In genomic region chr3:179603831-179604230, GRCh38 we compare ENCODE assay signal across 8 cellular contexts. TPM values are rescaled to one million over a fixed set of nuclear protein-coding genes. Genes with fewer than 3 reads are reported as not detected.
A peak's percentile ranks its signal among the peaks of the same experiment; 100 is the strongest.
DNase-seq lines count a peak whose midpoint lies in the region; ATAC-seq lines count a peak whose summit lies in the region.

No MANE protein-coding gene starts in this region.

- DNase-seq in T-helper 1 cell (no peak), OCI-M2 (lab: John Stamatoyannopoulos, UW; ENCODE audit: unreplicated experiment) (no peak), NCI-H524 (lab: John Stamatoyannopoulos, UW) (no peak)
- no peak for DNase-seq in activated T-helper 1 cell treated with anti-CD3 and anti-CD28 coated beads, Interleukin-12 subunit alpha, Interleukin-12 subunit beta, Interleukin-2, Interleukin-4 antibody, amounts not matched to agents 30 ng/mL and 10 ng/mL and 1 ng/mL, durations not matched to agents 14 hours and 24 hours and 36 hours (ENCODE audit: low spot score)

- peak overlapping the region; percentile 82 for H3K9ac ChIP-seq in iPS-20b (ENCODE audit: low read depth, low read length)
- peak overlapping the region; percentile 51 to 99 (median 97) for H3K9ac ChIP-seq in subcutaneous abdominal adipose tissue (ENCODE audit: low read length in 5 of 5)

- H3K9me3 ChIP-seq in iPS-20b (ENCODE audit: insufficient read depth, low read depth, low read length), result no peaks in the 10 kb centered on the region
- H3K9me3 ChIP-seq in subcutaneous abdominal adipose tissue (ENCODE audit: control insufficient read depth in 5 of 5, low read length in 5 of 5), result no peaks in the 10 kb centered on the region

- peak overlapping the region; percentile 99 for H3K4me3 Mint-ChIP-seq in T-helper 1 cell treated with Interleukin-12 subunit alpha and Interleukin-12 subunit beta and Interleukin-4 antibody, amounts not matched to agents 30 μg/mL and 1 μg/mL, for 36 hours
- H3K4me3 Mint-ChIP-seq in activated T-helper 1 cell treated with anti-CD3 and anti-CD28 coated beads, Interleukin-12 subunit alpha, Interleukin-12 subunit beta, Interleukin-2, Interleukin-4 antibody, amounts not matched to agents 30 ng/mL and 10 ng/mL and 1 ng/mL, durations not matched to agents 14 hours and 24 hours and 36 hours, result peak overlapping the region; percentile 97

- H3K27me3 ChIP-seq in iPS-20b (ENCODE audit: insufficient read depth, low read length) (no peaks in the 10 kb centered on the region), subcutaneous abdominal adipose tissue (ENCODE audit: control insufficient read depth in 5 of 5, insufficient read depth in 4 of 5, low read length in 5 of 5) (no peaks in the 10 kb centered on the region)

- H3K27ac Mint-ChIP-seq in T-helper 1 cell treated with Interleukin-12 subunit alpha and Interleukin-12 subunit beta and Interleukin-4 antibody, amounts not matched to agents 30 μg/mL and 1 μg/mL, for 36 hours, result peak overlapping the region; percentile 99
- H3K27ac Mint-ChIP-seq in activated T-helper 1 cell treated with anti-CD3 and anti-CD28 coated beads, Interleukin-12 subunit alpha, Interleukin-12 subunit beta, Interleukin-2, Interleukin-4 antibody, amounts not matched to agents 30 ng/mL and 10 ng/mL and 1 ng/mL, durations not matched to agents 14 hours and 24 hours and 36 hours, result peak overlapping the region; percentile 99

- intact Hi-C loops in activated T-helper 1 cell treated with anti-CD3 and anti-CD28 coated beads, Interleukin-12 subunit alpha, Interleukin-12 subunit beta, Interleukin-2, Interleukin-4 antibody, amounts not matched to agents 30 ng/mL and 10 ng/mL and 1 ng/mL, durations not matched to agents 14 hours and 24 hours and 36 hours (cut with micrococcal nuclease), result loop anchor here (1.0 to 2.0 kb wide), 8 partner anchors 17 to 1308 kb away; partner anchors contain the start of genes FXR1, MFN1, PIK3CA and TTC14

- H3K27ac ChIP-seq in iPS-20b (ENCODE audit: low read length) (peak overlapping the region; percentile 13), subcutaneous abdominal adipose tissue (ENCODE audit: low read depth, low read length) (peak overlapping the region; percentile 95)

- H3K4me3 ChIP-seq in iPS-20b (ENCODE audit: low read length), result peak overlapping the region; percentile 80
- peak overlapping the region; percentile 98 to 100 (median 99) for H3K4me3 ChIP-seq in subcutaneous abdominal adipose tissue (ENCODE audit: low read depth in 1 of 5, low read length in 5 of 5)

- H3K27me3 Mint-ChIP-seq in T-helper 1 cell treated with Interleukin-12 subunit alpha and Interleukin-12 subunit beta and Interleukin-4 antibody, amounts not matched to agents 30 μg/mL and 1 μg/mL, for 36 hours (ENCODE audit: low read depth), result no peaks in the 10 kb centered on the region
- H3K27me3 Mint-ChIP-seq in activated T-helper 1 cell treated with anti-CD3 and anti-CD28 coated beads, Interleukin-12 subunit alpha, Interleukin-12 subunit beta, Interleukin-2, Interleukin-4 antibody, amounts not matched to agents 30 ng/mL and 10 ng/mL and 1 ng/mL, durations not matched to agents 14 hours and 24 hours and 36 hours (ENCODE audit: insufficient read depth), result no peaks in the 10 kb centered on the region

- peaks cover 48% of the 10 kb centered on the region for H3K36me3 ChIP-seq in iPS-20b (ENCODE audit: insufficient read depth, low read depth, low read length)
- H3K36me3 ChIP-seq in subcutaneous abdominal adipose tissue (ENCODE audit: control insufficient read depth in 5 of 5, insufficient read depth in 5 of 5, low read length in 5 of 5), result peaks cover 12 to 32% (median 28%) of the 10 kb centered on the region in 5 donors

- H3K4me1 Mint-ChIP-seq in T-helper 1 cell treated with Interleukin-12 subunit alpha and Interleukin-12 subunit beta and Interleukin-4 antibody, amounts not matched to agents 30 μg/mL and 1 μg/mL, for 36 hours (ENCODE audit: low read depth), result peaks cover 24% of the 10 kb centered on the region
- H3K4me1 Mint-ChIP-seq in activated T-helper 1 cell treated with anti-CD3 and anti-CD28 coated beads, Interleukin-12 subunit alpha, Interleukin-12 subunit beta, Interleukin-2, Interleukin-4 antibody, amounts not matched to agents 30 ng/mL and 10 ng/mL and 1 ng/mL, durations not matched to agents 14 hours and 24 hours and 36 hours (ENCODE audit: low read depth), result peaks cover 29% of the 10 kb centered on the region

- H3K9me3 Mint-ChIP-seq in T-helper 1 cell treated with Interleukin-12 subunit alpha and Interleukin-12 subunit beta and Interleukin-4 antibody, amounts not matched to agents 30 μg/mL and 1 μg/mL, for 36 hours, result no peaks in the 10 kb centered on the region
- no peaks in the 10 kb centered on the region for H3K9me3 Mint-ChIP-seq in activated T-helper 1 cell treated with anti-CD3 and anti-CD28 coated beads, Interleukin-12 subunit alpha, Interleukin-12 subunit beta, Interleukin-2, Interleukin-4 antibody, amounts not matched to agents 30 ng/mL and 10 ng/mL and 1 ng/mL, durations not matched to agents 14 hours and 24 hours and 36 hours

- peaks cover 21% of the 10 kb centered on the region for H3K36me3 Mint-ChIP-seq in T-helper 1 cell treated with Interleukin-12 subunit alpha and Interleukin-12 subunit beta and Interleukin-4 antibody, amounts not matched to agents 30 μg/mL and 1 μg/mL, for 36 hours (ENCODE audit: low read depth)
- peaks cover 23% of the 10 kb centered on the region for H3K36me3 Mint-ChIP-seq in activated T-helper 1 cell treated with anti-CD3 and anti-CD28 coated beads, Interleukin-12 subunit alpha, Interleukin-12 subunit beta, Interleukin-2, Interleukin-4 antibody, amounts not matched to agents 30 ng/mL and 10 ng/mL and 1 ng/mL, durations not matched to agents 14 hours and 24 hours and 36 hours (ENCODE audit: low read depth)

- no peaks in the 10 kb centered on the region for H3K4me1 ChIP-seq in iPS-20b (ENCODE audit: insufficient read depth, low read length)
- H3K4me1 ChIP-seq in subcutaneous abdominal adipose tissue (ENCODE audit: control insufficient read depth in 5 of 5, insufficient read depth in 5 of 5, low read length in 5 of 5), result peaks cover 1 to 31% (median 29%) of the 10 kb centered on the region in 5 donors

- ATAC-seq in HG02885 (IDR thresholded peaks at IDR 0.05; ENCODE audit: poor library complexity, unreplicated experiment), result no peak

RNA-seq across cellular contexts. Expression of gene MRPL47, which starts 0.6 kb away (rescaled TPM):
- 65.1 and 65.5 TPM in 2 replicates for total RNA-seq in activated T-helper 1 cell treated with anti-CD3 and anti-CD28 coated beads, Interleukin-12 subunit alpha, Interleukin-12 subunit beta, Interleukin-2, Interleukin-4 antibody, amounts not matched to agents 30 ng/mL and 10 ng/mL and 1 ng/mL, durations not matched to agents 14 hours and 24 hours and 36 hours

RNA-seq across cellular contexts. Expression of gene NDUFB5, which starts 0.8 kb away (rescaled TPM):
- 81.5 and 86.1 TPM in 2 replicates for total RNA-seq in activated T-helper 1 cell treated with anti-CD3 and anti-CD28 coated beads, Interleukin-12 subunit alpha, Interleukin-12 subunit beta, Interleukin-2, Interleukin-4 antibody, amounts not matched to agents 30 ng/mL and 10 ng/mL and 1 ng/mL, durations not matched to agents 14 hours and 24 hours and 36 hours

RNA-seq across cellular contexts. Expression of gene ACTL6A, which starts 41.1 kb away (rescaled TPM):
- total RNA-seq in activated T-helper 1 cell treated with anti-CD3 and anti-CD28 coated beads, Interleukin-12 subunit alpha, Interleukin-12 subunit beta, Interleukin-2, Interleukin-4 antibody, amounts not matched to agents 30 ng/mL and 10 ng/mL and 1 ng/mL, durations not matched to agents 14 hours and 24 hours and 36 hours, result 113 and 117 TPM in 2 replicates

RNA-seq across cellular contexts. Expression of gene USP13, which starts 49.0 kb away (rescaled TPM):
- 11.1 and 11.3 TPM in 2 replicates for total RNA-seq in activated T-helper 1 cell treated with anti-CD3 and anti-CD28 coated beads, Interleukin-12 subunit alpha, Interleukin-12 subunit beta, Interleukin-2, Interleukin-4 antibody, amounts not matched to agents 30 ng/mL and 10 ng/mL and 1 ng/mL, durations not matched to agents 14 hours and 24 hours and 36 hours
